Comparison of ENCODE assay signal across 29 cellular contexts in the genomic region with DNA sequence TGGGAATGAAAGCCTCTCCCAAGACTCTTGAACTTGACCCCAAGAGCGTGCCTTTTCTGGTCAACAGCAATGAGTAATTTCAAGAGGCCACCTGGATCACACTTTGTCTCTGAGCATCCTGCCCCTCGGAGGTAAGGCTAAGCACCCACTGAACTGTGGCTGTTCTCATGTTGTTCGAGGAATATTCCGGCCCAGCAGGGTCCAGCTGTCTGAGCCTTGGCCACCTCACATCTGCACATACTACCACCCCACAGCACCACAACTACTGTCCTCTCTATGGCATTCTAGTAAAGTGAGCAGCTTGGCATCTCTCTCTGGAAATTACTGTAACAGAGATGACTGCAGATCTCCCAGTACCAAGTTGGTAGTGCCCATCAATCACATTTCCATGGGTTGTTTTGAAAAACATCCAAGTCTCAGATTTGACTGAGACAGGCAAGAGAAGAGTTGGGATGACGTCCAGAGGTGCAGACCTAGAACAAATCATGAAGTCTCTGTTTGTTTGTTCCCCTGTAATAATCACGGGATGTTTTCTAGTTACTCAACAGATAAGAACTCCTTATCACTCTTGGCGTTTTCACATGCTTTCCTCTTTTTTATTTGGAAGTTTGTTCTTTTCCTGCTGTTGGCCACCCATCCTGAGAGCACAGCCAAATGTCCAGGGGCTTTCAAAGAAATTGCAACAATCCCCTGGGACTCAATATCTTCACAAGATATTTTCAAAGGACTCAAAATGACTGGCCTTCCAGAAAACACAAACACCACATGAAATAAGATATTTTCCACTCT.
"Had no signal": no experiment of that assay in that cellular context is flagged by ENCODE, and none has a peak within 500 bp of the region (broad histone marks: within the 10 kb centered on the region; RNA-seq: fewer than 3 reads in every experiment).

No MANE protein-coding gene starts in this region.

- ATAC-seq: activated CD4-positive, alpha-beta T cell treated with anti-CD3 and anti-CD28 coated beads for 36 hours; gastroesophageal sphincter; left colon; lower lobe of right lung; natural killer cell; stimulated activated effector memory CD8-positive, alpha-beta T cell treated with anti-CD3 and anti-CD28 coated beads, Interleukin-12 subunit alpha, Interleukin-12 subunit beta, amount 100 ng/mL, for 72 hours had no signal

- H3K9me3 Mint-ChIP-seq: activated naive CD4-positive, alpha-beta T cell treated with anti-CD3 and anti-CD28 coated beads for 36 hours had no signal

- H3K4me3 Mint-ChIP-seq: activated CD4-positive, alpha-beta T cell treated with anti-CD3 and anti-CD28 coated beads for 36 hours; activated naive CD4-positive, alpha-beta T cell treated with anti-CD3 and anti-CD28 coated beads for 36 hours; activated naive CD8-positive, alpha-beta T cell treated with anti-CD3 and anti-CD28 coated beads for 36 hours; natural killer cell; stimulated activated effector memory CD8-positive, alpha-beta T cell treated with anti-CD3 and anti-CD28 coated beads, Interleukin-12 subunit alpha, Interleukin-12 subunit beta, amount 100 ng/mL, for 72 hours; stimulated activated naive CD8-positive, alpha-beta T cell treated with anti-CD3 and anti-CD28 coated beads, Interleukin-15, Interleukin-2, amounts not matched to agents 100 ng/mL and 50 ng/mL, for 24 hours; T-helper 2 cell treated with Interferon-gamma antibody and Interleukin-4, amounts not matched to agents 5 μg/mL and 100 μg/mL, for 36 hours; type B pancreatic cell had no signal

- H3K4me3 ChIP-seq: adrenal gland, esophagus muscularis mucosa, gastroesophageal sphincter, lower lobe of right lung, sigmoid colon, uterus had no signal

- H3K4me1 ChIP-seq: adrenal gland, esophagus muscularis mucosa, gastroesophageal sphincter, lower lobe of right lung, sigmoid colon, uterus had no signal

- H3K27ac ChIP-seq: brain microvascular endothelial cell, esophagus muscularis mucosa, gastroesophageal sphincter, lower lobe of right lung, neutrophil, sigmoid colon had no signal

- H3K36me3 ChIP-seq: adrenal gland, brain microvascular endothelial cell, esophagus muscularis mucosa, gastroesophageal sphincter, lower lobe of right lung, neutrophil, sigmoid colon, uterus had no signal

- FAIRE-seq: astrocyte, keratinocyte, small intestine had no signal

- H3K9me3 ChIP-seq: adrenal gland, neutrophil, sigmoid colon, uterus had no signal

- DNase-seq: activated CD4-positive, alpha-beta T cell treated with anti-CD3 and anti-CD28 coated beads for 36 hours; activated CD4-positive, alpha-beta T cell treated with anti-CD3 and anti-CD28 coated beads, Interleukin-2, amount 50 U/mL, for 4 hours; activated CD4-positive, CD25-positive, alpha-beta regulatory T cell; activated CD8-positive, alpha-beta memory T cell treated with anti-CD3 and anti-CD28 coated beads for 24 hours; activated effector memory CD4-positive, alpha-beta T cell treated with Interleukin-2 at 50 U/mL for 16 hours; activated naive CD4-positive, alpha-beta T cell treated with anti-CD3 and anti-CD28 coated beads for 36 hours; activated naive CD8-positive, alpha-beta T cell treated with anti-CD3 and anti-CD28 coated beads for 36 hours; brain microvascular endothelial cell; central memory CD4-positive, alpha-beta T cell; hippocampal formation; left colon; lower lobe of right lung; mesenchymal stem cell; natural killer cell; sigmoid colon; small intestine; stimulated activated CD4-positive, alpha-beta T cell treated with anti-CD3 and anti-CD28 coated beads, Interleukin-4, amount 100 ng/mL, for 24 hours; T-helper 1 cell; uterus had no signal

- H3K27me3 ChIP-seq: adrenal gland, brain microvascular endothelial cell, esophagus muscularis mucosa, gastroesophageal sphincter, sigmoid colon, uterus had no signal

- H3K36me3 Mint-ChIP-seq: stimulated activated effector memory CD8-positive, alpha-beta T cell treated with anti-CD3 and anti-CD28 coated beads, Interleukin-12 subunit alpha, Interleukin-12 subunit beta, amount 100 ng/mL, for 72 hours had no signal

- H3K27ac Mint-ChIP-seq: activated CD4-positive, alpha-beta T cell treated with anti-CD3 and anti-CD28 coated beads for 36 hours; activated naive CD4-positive, alpha-beta T cell treated with anti-CD3 and anti-CD28 coated beads for 36 hours; activated naive CD8-positive, alpha-beta T cell treated with anti-CD3 and anti-CD28 coated beads for 36 hours; natural killer cell; stimulated activated effector memory CD8-positive, alpha-beta T cell treated with anti-CD3 and anti-CD28 coated beads, Interleukin-12 subunit alpha, Interleukin-12 subunit beta, amount 100 ng/mL, for 72 hours; stimulated activated naive CD8-positive, alpha-beta T cell treated with anti-CD3 and anti-CD28 coated beads, Interleukin-15, Interleukin-2, amounts not matched to agents 100 ng/mL and 50 ng/mL, for 24 hours; T-helper 2 cell treated with Interferon-gamma antibody and Interleukin-4, amounts not matched to agents 5 μg/mL and 100 μg/mL, for 36 hours; type B pancreatic cell had no signal

- H3K4me1 Mint-ChIP-seq: activated CD4-positive, alpha-beta T cell treated with anti-CD3 and anti-CD28 coated beads for 36 hours; activated naive CD8-positive, alpha-beta T cell treated with anti-CD3 and anti-CD28 coated beads for 36 hours; natural killer cell; stimulated activated effector memory CD8-positive, alpha-beta T cell treated with anti-CD3 and anti-CD28 coated beads, Interleukin-12 subunit alpha, Interleukin-12 subunit beta, amount 100 ng/mL, for 72 hours had no signal
